Comparison of ENCODE assay signal across 1 cellular context in genomic region chr1:153626929-153627796, GRCh38.
A peak's percentile ranks its signal among the peaks of the same experiment; 100 is the strongest.
TF ChIP-seq lines count a peak whose summit lies in the region.

S100A13 (minus strand) TSS chr1:153627505; CDS start chr1:153626472, 1,033 bp downstream.

TF ChIP-seq in HepG2, 621 proteins besides CTCF, POLR2A, EP300 and RAD21 (continued from another document):
- peak; percentile 75; the same call in 1 of the 2 replicates for TF ChIP-seq ARID4A (CRISPR knock-in tag; IDR thresholded peaks at IDR 0.05; ENCODE audit: borderline replicate concordance)
- TF ChIP-seq ASH2L (IDR thresholded peaks at IDR 0.05; ENCODE audit: insufficient read length, low read depth, low read length) = peak; percentile 57
- 0 out of 2 replicates have a peak, but pooled peaks have one; percentile 61 for TF ChIP-seq MXD3 (CRISPR knock-in tag; IDR thresholded peaks at IDR 0.05)
- 0 out of 2 replicates have a peak, but pooled peaks have one; percentile 40 for TF ChIP-seq MYNN (CRISPR knock-in tag; IDR thresholded peaks at IDR 0.05; ENCODE audit: low read depth)
- peak; percentile 19; the same call in 1 of the 2 replicates for TF ChIP-seq KDM4B (CRISPR knock-in tag; IDR thresholded peaks at IDR 0.05)
- TF ChIP-seq ZSCAN5A (CRISPR knock-in tag; IDR thresholded peaks at IDR 0.05; ENCODE audit: borderline replicate concordance) = no peak
- TF ChIP-seq PTBP1 (IDR thresholded peaks at IDR 0.05; ENCODE audit: low read depth, low read length, poor library complexity, severe bottlenecking) = no peak
- TF ChIP-seq TGIF2 (CRISPR knock-in tag; IDR thresholded peaks at IDR 0.05) = peak; percentile 44; the same call in 1 of the 2 replicates
- TF ChIP-seq SAP130 (CRISPR knock-in tag; IDR thresholded peaks at IDR 0.05; ENCODE audit: low read depth) = peak; percentile 67
- TF ChIP-seq ZNF121 (CRISPR knock-in tag; IDR thresholded peaks at IDR 0.05) = 0 out of 2 replicates have a peak, but pooled peaks have one; percentile 11
- TF ChIP-seq HNF1B (CRISPR knock-in tag; IDR thresholded peaks at IDR 0.05) = peak; percentile 70
- 0 out of 2 replicates have a peak, but pooled peaks have one; percentile 24 for TF ChIP-seq SRY (CRISPR knock-in tag; IDR thresholded peaks at IDR 0.05)
- no peak for TF ChIP-seq DPF2 (CRISPR knock-in tag; IDR thresholded peaks at IDR 0.05; ENCODE audit: borderline replicate concordance, low read depth)
- TF ChIP-seq MIER3 (CRISPR knock-in tag; IDR thresholded peaks at IDR 0.05; ENCODE audit: borderline replicate concordance) = peak; percentile 35; the same call in 1 of the 2 replicates
- peak; percentile 29 for TF ChIP-seq NFYC (CRISPR knock-in tag; IDR thresholded peaks at IDR 0.05)
- no peak for TF ChIP-seq PAX8 (CRISPR knock-in tag; IDR thresholded peaks at IDR 0.05; ENCODE audit: borderline replicate concordance)
- TF ChIP-seq ZBTB1 (CRISPR knock-in tag; IDR thresholded peaks at IDR 0.05; ENCODE audit: borderline replicate concordance) = no peak
- TF ChIP-seq ZMYM4 (CRISPR knock-in tag; IDR thresholded peaks at IDR 0.05) = peak; percentile 79
- TF ChIP-seq ATF7-NPFF (CRISPR knock-in tag; IDR thresholded peaks at IDR 0.05; ENCODE audit: low read depth) = peak; percentile 34; the same call in 1 of the 2 replicates
- peak; percentile 57 for TF ChIP-seq UBTF (CRISPR knock-in tag; IDR thresholded peaks at IDR 0.05)
- TF ChIP-seq NR1H2 (CRISPR knock-in tag; IDR thresholded peaks at IDR 0.05; ENCODE audit: borderline replicate concordance, low read depth) = no peak
- peak; percentile 42; the same call in 1 of the 2 replicates for TF ChIP-seq MAX (IDR thresholded peaks at IDR 0.05)
